ENCODE assay signal across 25 cellular contexts in the genomic region with DNA sequence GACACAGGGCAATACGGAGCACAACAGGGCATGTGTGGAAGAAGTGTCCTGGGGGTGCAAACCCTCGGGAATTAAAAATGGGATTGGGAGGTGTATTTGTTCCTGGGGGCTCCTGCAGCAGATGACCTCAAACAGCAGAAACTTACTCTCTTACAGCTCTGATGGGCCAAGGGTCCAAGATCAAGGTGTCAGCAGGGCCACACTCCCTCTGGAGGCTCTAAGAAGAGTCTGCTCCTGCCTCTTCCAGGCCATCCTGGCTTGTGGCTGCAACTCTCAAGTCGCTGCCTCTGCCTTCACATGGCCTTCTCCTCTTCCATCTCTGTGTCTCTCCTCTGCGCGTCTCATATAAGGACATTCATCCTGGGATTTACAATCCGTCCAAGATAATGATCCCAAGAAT. TPM values are rescaled to one million over a fixed set of nuclear protein-coding genes. Genes with fewer than 3 reads are reported as not detected.
DNase-seq lines count a peak whose midpoint lies in the region; ATAC-seq, FAIRE-seq and TF ChIP-seq lines count a peak whose summit lies in the region.
"Had no signal": no experiment of that assay in that cellular context is flagged by ENCODE, and none has a peak within 500 bp of the region (broad histone marks: within the 10 kb centered on the region; RNA-seq: fewer than 3 reads in every experiment).

No MANE protein-coding gene starts in this region.

- H3K4me3 Mint-ChIP-seq in activated CD8-positive, alpha-beta T cell treated with anti-CD3 and anti-CD28 coated beads for 36 hours, result peak overlapping the region; percentile 31
- no peak overlapping the region for H3K4me3 Mint-ChIP-seq in stimulated activated naive B cell treated with anti-CD40 and anti-IgM and Interleukin-4, amounts not matched to agents 10 μg/mL and 1 μg/mL and 100 μg/mL, for 72 hours
- H3K4me3 Mint-ChIP-seq: CD4-positive, alpha-beta T cell had no signal

- CTCF ChIA-PET in activated CD8-positive, alpha-beta T cell treated with anti-CD3 and anti-CD28 coated beads for 36 hours (lab: Charles Lee), result interaction anchor here (1.3 to 10.6 kb wide), 9 partner anchors 9 to 91 kb away, joined by 4 to 437 read pairs (median 9); a partner anchor contains a TSS

- intact Hi-C loops in activated CD8-positive, alpha-beta T cell treated with anti-CD3 and anti-CD28 coated beads for 36 hours (cut with micrococcal nuclease), result no loop called here

- peak; percentile 72 for FAIRE-seq in GM12892 (lab: Jason Lieb, UNC)
- FAIRE-seq: A204.1, G401.6 had no signal

- TF ChIP-seq EP300 in suprapubic skin (IDR thresholded peaks at IDR 0.05), result no peak

- no peak overlapping the region for H3K27ac ChIP-seq in suprapubic skin
- H3K27ac ChIP-seq: SK-N-MC had no signal

- peaks cover 5% of the 10 kb centered on the region for H3K27me3 Mint-ChIP-seq in activated CD8-positive, alpha-beta T cell treated with anti-CD3 and anti-CD28 coated beads for 36 hours
- H3K27me3 Mint-ChIP-seq in stimulated activated naive B cell treated with anti-CD40 and anti-IgM and Interleukin-4, amounts not matched to agents 10 μg/mL and 1 μg/mL and 100 μg/mL, for 72 hours, result peaks cover 20 to 32% of the 10 kb centered on the region in 2 donors

- no peaks in the 10 kb centered on the region for H3K27me3 ChIP-seq in suprapubic skin

- H3K4me1 ChIP-seq in suprapubic skin, result peaks cover 8% of the 10 kb centered on the region

- H3K4me1 Mint-ChIP-seq in activated CD8-positive, alpha-beta T cell treated with anti-CD3 and anti-CD28 coated beads for 36 hours (ENCODE audit: low read depth), result peaks cover 71% of the 10 kb centered on the region
- peaks cover 9 to 19% of the 10 kb centered on the region in 2 donors for H3K4me1 Mint-ChIP-seq in stimulated activated naive B cell treated with anti-CD40 and anti-IgM and Interleukin-4, amounts not matched to agents 10 μg/mL and 1 μg/mL and 100 μg/mL, for 72 hours

- POLR2A ChIA-PET in activated CD8-positive, alpha-beta T cell treated with anti-CD3 and anti-CD28 coated beads for 36 hours (lab: Charles Lee), result interaction anchor here (0.9 to 6.6 kb wide), 8 partner anchors 9 to 122 kb away, joined by 3 to 86 read pairs (median 11); a partner anchor contains a TSS

- WGBS in suprapubic skin, result 95% methylated on average over 6 of the region's 6 CpGs

- no peaks in the 10 kb centered on the region for H3K9me3 ChIP-seq in suprapubic skin
- H3K9me3 ChIP-seq: Caco-2 had no signal

- ATAC-seq in activated CD8-positive, alpha-beta T cell treated with anti-CD3 and anti-CD28 coated beads for 36 hours, result no peak
- no peak for ATAC-seq in stimulated activated naive B cell treated with anti-CD40 and anti-IgM and Interleukin-4, amounts not matched to agents 10 μg/mL and 1 μg/mL and 100 μg/mL, for 72 hours (replicated peaks)

- no peak for TF ChIP-seq POLR2A in GM12892 (IDR thresholded peaks at IDR 0.05; ENCODE audit: low read depth, low read length)
- TF ChIP-seq POLR2A in suprapubic skin (IDR thresholded peaks at IDR 0.05), result no peak

- TF ChIP-seq CTCF in activated CD8-positive, alpha-beta T cell treated with anti-CD3 and anti-CD28 coated beads for 36 hours (IDR thresholded peaks at IDR 0.05), result no peak
- no peak for TF ChIP-seq CTCF in suprapubic skin (IDR thresholded peaks at IDR 0.05)

- peaks cover 3% of the 10 kb centered on the region for H3K36me3 Mint-ChIP-seq in activated CD8-positive, alpha-beta T cell treated with anti-CD3 and anti-CD28 coated beads for 36 hours (ENCODE audit: low read depth)
- no peaks in the 10 kb centered on the region for H3K36me3 Mint-ChIP-seq in stimulated activated naive B cell treated with anti-CD40 and anti-IgM and Interleukin-4, amounts not matched to agents 10 μg/mL and 1 μg/mL and 100 μg/mL, for 72 hours

- H3K4me3 ChIP-seq in suprapubic skin, result no peak overlapping the region
- H3K4me3 ChIP-seq: SK-N-MC had no signal

- no peaks in the 10 kb centered on the region for H3K9me3 Mint-ChIP-seq in activated CD8-positive, alpha-beta T cell treated with anti-CD3 and anti-CD28 coated beads for 36 hours
- no peaks in the 10 kb centered on the region for H3K9me3 Mint-ChIP-seq in stimulated activated naive B cell treated with anti-CD40 and anti-IgM and Interleukin-4, amounts not matched to agents 10 μg/mL and 1 μg/mL and 100 μg/mL, for 72 hours
- H3K9me3 Mint-ChIP-seq: CD4-positive, alpha-beta T cell had no signal

- H3K36me3 ChIP-seq in suprapubic skin, result no peaks in the 10 kb centered on the region

- H3K27ac Mint-ChIP-seq in activated CD8-positive, alpha-beta T cell treated with anti-CD3 and anti-CD28 coated beads for 36 hours, result peak overlapping the region; percentile 85
- peak overlapping the region; percentile 65 for H3K27ac Mint-ChIP-seq in stimulated activated naive B cell treated with anti-CD40 and anti-IgM and Interleukin-4, amounts not matched to agents 10 μg/mL and 1 μg/mL and 100 μg/mL, for 72 hours
- H3K27ac Mint-ChIP-seq: CD4-positive, alpha-beta T cell had no signal

- DNase-seq in activated effector memory CD4-positive, alpha-beta T cell treated with anti-CD3 and anti-CD28 coated beads, Interleukin-2, amount 50 U/mL, for 16 hours, result peak; percentile 33
- DNase-seq in activated effector memory CD4-positive, alpha-beta T cell treated with Interleukin-2 at 50 U/mL for 16 hours, result no peak
- DNase-seq in GM12892 (ENCODE audit: insufficient read length) (no peak), suprapubic skin (ENCODE audit: low spot score in 2 of 2) (no peak), foreskin melanocyte (no peak)
- DNase-seq in activated CD8-positive, alpha-beta T cell treated with anti-CD3 and anti-CD28 coated beads for 36 hours, result no peak
- DNase-seq in stimulated activated naive B cell treated with anti-CD40 and anti-IgM and Interleukin-4, amounts not matched to agents 10 μg/mL and 1 μg/mL and 100 μg/mL, for 72 hours, result no peak
- DNase-seq in activated CD4-positive, CD25-positive, alpha-beta regulatory T cell (lab: John Stamatoyannopoulos, UW), result no peak
- DNase-seq: Caco-2; CD4-positive, alpha-beta T cell; H7; NCI-H1092; NCI-H1436 treated with DMSO at 0.1 percent for 48 hours; NCI-H2029; NCI-H2171; NCI-H446; NCI-H748 treated with DMSO at 0.1 percent for 48 hours; NK-92 treated with Interleukin-12 subunit alpha and Interleukin-12 subunit beta, amount 100 ng/mL, for 24 hours; Right ventricle myocardium superior had no signal

RNA-seq across cellular contexts. Expression of a gene that starts 12.4 kb away (rescaled TPM):
- polyA plus RNA-seq in GM12892 (2012; ENCODE audit: missing spikeins), result not detected
- under 1 TPM; 0.59 to 0.76 TPM for total RNA-seq in activated CD8-positive, alpha-beta T cell treated with anti-CD3 and anti-CD28 coated beads for 36 hours
- total RNA-seq in suprapubic skin, result not detected
- total RNA-seq: Caco-2; CD4-positive, alpha-beta T cell; H7; MCF 10A; OCI-LY7; Right ventricle myocardium superior had no signal
- polyA plus RNA-seq: BJ had no signal

RNA-seq across cellular contexts. Expression of a gene that starts 53.8 kb away (rescaled TPM):
- polyA plus RNA-seq in GM12892 (2012; ENCODE audit: missing spikeins), result 0.36 TPM
- total RNA-seq in activated CD8-positive, alpha-beta T cell treated with anti-CD3 and anti-CD28 coated beads for 36 hours, result 1 to 10 TPM; 2.6 to 5.1 TPM
- 1 to 10 TPM; 2.6 to 9.0 (median 5.8) TPM for total RNA-seq in suprapubic skin
- total RNA-seq: CD4-positive, alpha-beta T cell; MCF 10A; OCI-LY7 had no signal

RNA-seq across cellular contexts. Expression of a gene that starts 58.5 kb away (rescaled TPM):
- 15.5 TPM for polyA plus RNA-seq in GM12892 (2012; ENCODE audit: missing spikeins)
- 1 to 10 TPM; 5.0 to 5.3 TPM for total RNA-seq in activated CD8-positive, alpha-beta T cell treated with anti-CD3 and anti-CD28 coated beads for 36 hours
- total RNA-seq in suprapubic skin, result 1 to 10 TPM in 1 of 4 donors, under 1 TPM in 1, not detected in 2; 0.72 to 1.2 TPM
- total RNA-seq: Caco-2, H7, MCF 10A, Right ventricle myocardium superior had no signal
- polyA plus RNA-seq: BJ had no signal
